13 cellular contexts compared by ENCODE assay signal in genomic region chr9:14351206-14351605, GRCh38. TPM values are rescaled to one million over a fixed set of nuclear protein-coding genes. Genes with fewer than 3 reads are reported as not detected.
DNase-seq lines count a peak whose midpoint lies in the region; ATAC-seq and TF ChIP-seq lines count a peak whose summit lies in the region.
"Had no signal": no experiment of that assay in that cellular context is flagged by ENCODE, and none has a peak within 500 bp of the region (broad histone marks: within the 10 kb centered on the region; RNA-seq: fewer than 3 reads in every experiment).

No MANE protein-coding gene starts in this region.

- no peaks in the 10 kb centered on the region for H3K36me3 Mint-ChIP-seq in WTC11
- no peaks in the 10 kb centered on the region for H3K36me3 Mint-ChIP-seq in CD4-positive, alpha-beta T cell (ENCODE audit: low read depth)
- H3K36me3 Mint-ChIP-seq: natural killer cell had no signal

- H2AFZ ChIP-seq in osteoblast (ENCODE audit: low read length), result no peak overlapping the region
- H2AFZ ChIP-seq: PC-9 had no signal

- no peaks in the 10 kb centered on the region for H3K36me3 ChIP-seq in HUES6 (ENCODE audit: control insufficient read depth, insufficient read depth, low read length)
- no peaks in the 10 kb centered on the region for H3K36me3 ChIP-seq in subcutaneous abdominal adipose tissue (ENCODE audit: control insufficient read depth in 5 of 5, insufficient read depth in 5 of 5, low read length in 5 of 5)
- H3K36me3 ChIP-seq in osteoblast (ENCODE audit: insufficient read depth, low read length), result no peaks in the 10 kb centered on the region

- H3K27me3 Mint-ChIP-seq in WTC11 (ENCODE audit: low read depth), result peaks cover 71% of the 10 kb centered on the region
- peaks cover 88% of the 10 kb centered on the region for H3K27me3 Mint-ChIP-seq in CD4-positive, alpha-beta T cell

- WGBS in right cardiac atrium, result 60% methylated on average over 5 of the region's 5 CpGs

- DNase-seq in dermis blood vessel endothelial cell (peak; percentile 44), right cardiac atrium (peak; percentile 61 to 83 (median 78)), WTC11 (ENCODE audit: low spot score) (no peak), osteoblast (ENCODE audit: insufficient read length, low spot score, missing footprints) (no peak)
- DNase-seq in CD4-positive, alpha-beta T cell, result no peak
- DNase-seq: activated CD4-positive, CD25-positive, alpha-beta regulatory T cell treated with anti-CD3 and anti-CD28 coated beads, Interleukin-2, amount 50 U/mL, for 72 hours; foreskin keratinocyte; kidney; natural killer cell; PC-9 had no signal

- H3K4me3 ChIP-seq in HUES6 (ENCODE audit: low read depth, low read length) (0 out of 2 replicates have a peak overlapping the region, but pooled peaks have one; percentile 16), right cardiac atrium (ENCODE audit: low read length) (no peak overlapping the region), subcutaneous abdominal adipose tissue (ENCODE audit: low read depth in 1 of 5, low read length in 5 of 5) (peak overlapping the region in 3 of 5 donors; percentile 0 to 83 (median 76)), osteoblast (ENCODE audit: insufficient read depth, low read length) (no peak overlapping the region)
- H3K4me3 ChIP-seq: PC-9 had no signal

- no peaks in the 10 kb centered on the region for H3K9me3 ChIP-seq in HUES6 (ENCODE audit: control insufficient read depth, insufficient read depth, low read depth, low read length)
- H3K9me3 ChIP-seq in right cardiac atrium (ENCODE audit: control insufficient read depth, low read length), result no peaks in the 10 kb centered on the region
- H3K9me3 ChIP-seq in subcutaneous abdominal adipose tissue (ENCODE audit: control insufficient read depth in 5 of 5, low read length in 5 of 5), result no peaks in the 10 kb centered on the region
- H3K9me3 ChIP-seq in osteoblast (ENCODE audit: low read depth, low read length), result no peaks in the 10 kb centered on the region
- no peaks in the 10 kb centered on the region for H3K9me3 ChIP-seq in CD4-positive, alpha-beta T cell (ENCODE audit: control insufficient read depth, low read length)

- H3K79me2 ChIP-seq in osteoblast (ENCODE audit: insufficient read depth, low read length), result no peaks in the 10 kb centered on the region

- CTCF ChIA-PET in WTC11 (lab: Charles Lee), result interaction anchor here (0.6 kb wide), 1 partner anchor 30 kb away, joined by 3 read pairs; no protein-coding TSS in a partner anchor
- CTCF ChIA-PET in CD4-positive, alpha-beta T cell (lab: Charles Lee), result no interaction called here

- H3K4me3 Mint-ChIP-seq in WTC11, result no peak overlapping the region; the same call in 1 of the 2 replicates
- no peak overlapping the region for H3K4me3 Mint-ChIP-seq in CD4-positive, alpha-beta T cell
- H3K4me3 Mint-ChIP-seq: natural killer cell had no signal

- POLR2A ChIA-PET in WTC11 (lab: Charles Lee), result no interaction called here
- POLR2A ChIA-PET in CD4-positive, alpha-beta T cell (lab: Charles Lee), result no interaction called here

- H3K27ac Mint-ChIP-seq in WTC11, result no peak overlapping the region
- H3K27ac Mint-ChIP-seq in CD4-positive, alpha-beta T cell, result no peak overlapping the region
- H3K27ac Mint-ChIP-seq: natural killer cell had no signal

- peaks cover 87% of the 10 kb centered on the region for H3K27me3 ChIP-seq in HUES6 (ENCODE audit: control insufficient read depth, insufficient read depth, low read length)
- H3K27me3 ChIP-seq in right cardiac atrium (ENCODE audit: control insufficient read depth, insufficient read depth), result no peaks in the 10 kb centered on the region
- peaks cover 0 to 2% (median 0%) of the 10 kb centered on the region in 5 donors for H3K27me3 ChIP-seq in subcutaneous abdominal adipose tissue (ENCODE audit: control insufficient read depth in 5 of 5, insufficient read depth in 4 of 5, low read length in 5 of 5)
- peaks cover 70% of the 10 kb centered on the region for H3K27me3 ChIP-seq in osteoblast (ENCODE audit: insufficient read depth, low read length)
- peaks cover 87% of the 10 kb centered on the region for H3K27me3 ChIP-seq in CD4-positive, alpha-beta T cell (ENCODE audit: control insufficient read depth, insufficient read depth, low read length)

- H3K9ac ChIP-seq in HUES6 (ENCODE audit: low read length), result no peak overlapping the region
- H3K9ac ChIP-seq in subcutaneous abdominal adipose tissue (ENCODE audit: low read length in 5 of 5), result peak overlapping the region in 2 of 5 donors; percentile 5 to 82

- intact Hi-C loops in right cardiac atrium (cut with DNase I), result loop anchor here (2.0 to 10.0 kb wide), 7 partner anchors 28 to 926 kb away; no protein-coding TSS in a partner anchor
- intact Hi-C loops in CD4-positive, alpha-beta T cell (cut with DNase I, micrococcal nuclease), result loop anchor here (5.0 to 10.0 kb wide), 3 partner anchors 996 to 1136 kb away; no protein-coding TSS in a partner anchor

- TF ChIP-seq CTCF in WTC11 (IDR thresholded peaks at IDR 0.05), result no peak
- no peak for TF ChIP-seq CTCF in osteoblast (IDR thresholded peaks at IDR 0.05; ENCODE audit: extremely low read depth, low read depth, low read length)
- TF ChIP-seq CTCF in CD4-positive, alpha-beta T cell (IDR thresholded peaks at IDR 0.05), result no peak

- peaks cover 64% of the 10 kb centered on the region for H3K4me1 Mint-ChIP-seq in WTC11
- H3K4me1 Mint-ChIP-seq in CD4-positive, alpha-beta T cell (ENCODE audit: low read depth), result no peaks in the 10 kb centered on the region

- ATAC-seq in right cardiac atrium (peak; percentile 51 to 59), WTC11 (no peak), GM18520 (IDR thresholded peaks at IDR 0.05; ENCODE audit: unreplicated experiment) (no peak)
- ATAC-seq in CD4-positive, alpha-beta T cell (ENCODE audit: poor library complexity), result no peak
- ATAC-seq: foreskin keratinocyte, natural killer cell had no signal

- no peak overlapping the region for H3K4me2 ChIP-seq in osteoblast (ENCODE audit: insufficient read depth, low read length)
- H3K4me2 ChIP-seq: PC-9 had no signal

- H3K9me3 Mint-ChIP-seq in WTC11, result no peaks in the 10 kb centered on the region
- H3K9me3 Mint-ChIP-seq in CD4-positive, alpha-beta T cell, result no peaks in the 10 kb centered on the region
- H3K9me3 Mint-ChIP-seq: natural killer cell had no signal

- H3K27ac ChIP-seq in HUES6 (ENCODE audit: low read depth, low read length) (no peak overlapping the region), right cardiac atrium (ENCODE audit: low read length) (peak overlapping the region; percentile 88), subcutaneous abdominal adipose tissue (ENCODE audit: low read depth, low read length) (peak overlapping the region; percentile 96), osteoblast (ENCODE audit: low read depth, low read length) (no peak overlapping the region)
- no peak overlapping the region for H3K27ac ChIP-seq in CD4-positive, alpha-beta T cell (ENCODE audit: low read depth, low read length)
- H3K27ac ChIP-seq: foreskin keratinocyte, PC-9 had no signal

- no peaks in the 10 kb centered on the region for H4K20me1 ChIP-seq in osteoblast (ENCODE audit: insufficient read depth, low read length)

- H3K4me1 ChIP-seq in HUES6 (ENCODE audit: control insufficient read depth, insufficient read depth, low read length) (peaks cover 44% of the 10 kb centered on the region), right cardiac atrium (ENCODE audit: control insufficient read depth, insufficient read depth, low read length) (peaks cover 9% of the 10 kb centered on the region), subcutaneous abdominal adipose tissue (ENCODE audit: control insufficient read depth in 5 of 5, insufficient read depth in 5 of 5, low read length in 5 of 5) (peaks cover 2 to 74% (median 68%) of the 10 kb centered on the region in 5 donors), osteoblast (ENCODE audit: insufficient read depth, low read length) (peaks cover 12% of the 10 kb centered on the region)
- H3K4me1 ChIP-seq: foreskin keratinocyte had no signal

TF ChIP-seq in WTC11, 78 proteins besides CTCF, POLR2A, EP300 and RAD21 (continues in another document):
- TF ChIP-seq, protein P1, sequence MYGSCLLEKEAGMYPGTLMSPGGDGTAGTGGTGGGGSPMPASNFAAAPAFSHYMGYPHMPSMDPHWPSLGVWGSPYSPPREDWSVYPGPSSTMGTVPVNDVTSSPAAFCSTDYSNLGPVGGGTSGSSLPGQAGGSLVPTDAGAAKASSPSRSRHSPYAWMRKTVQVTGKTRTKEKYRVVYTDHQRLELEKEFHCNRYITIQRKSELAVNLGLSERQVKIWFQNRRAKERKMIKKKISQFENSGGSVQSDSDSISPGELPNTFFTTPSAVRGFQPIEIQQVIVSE (CRISPR knock-in tag; IDR thresholded peaks at IDR 0.05; ENCODE audit: borderline replicate concordance), result no peak
- TF ChIP-seq ZNF396 (CRISPR knock-in tag; IDR thresholded peaks at IDR 0.05; ENCODE audit: borderline replicate concordance), result no peak
- TF ChIP-seq ZNF317 (CRISPR knock-in tag; IDR thresholded peaks at IDR 0.05; ENCODE audit: borderline replicate concordance, low read depth), result no peak
- TF ChIP-seq SMAD4 (CRISPR knock-in tag; IDR thresholded peaks at IDR 0.05), result no peak
- no peak for TF ChIP-seq ETV6 (CRISPR knock-in tag; IDR thresholded peaks at IDR 0.05)
- TF ChIP-seq NFATC4 (CRISPR knock-in tag; IDR thresholded peaks at IDR 0.05), result no peak
- TF ChIP-seq OVOL2 (CRISPR knock-in tag; IDR thresholded peaks at IDR 0.05; ENCODE audit: borderline replicate concordance), result no peak
- TF ChIP-seq MAX (CRISPR knock-in tag; IDR thresholded peaks at IDR 0.05), result no peak
- TF ChIP-seq ELF4 (CRISPR knock-in tag; IDR thresholded peaks at IDR 0.05; ENCODE audit: low read depth), result no peak
- no peak for TF ChIP-seq RELA (CRISPR knock-in tag; IDR thresholded peaks at IDR 0.05; ENCODE audit: borderline replicate concordance)

RNA-seq across cellular contexts. Expression of gene NFIB, which starts 37.3 kb away (rescaled TPM):
- total RNA-seq in dermis blood vessel endothelial cell (153 and 193 TPM in 2 replicates), right cardiac atrium (100 to 1,000 TPM; 125 to 143 (median 134) TPM), WTC11 (2021) (7.1 to 12.5 TPM (median 7.4 TPM) in 3 replicates), osteoblast (21.0 and 26.2 TPM in 2 replicates)
- 22.5 TPM for polyA plus RNA-seq in right cardiac atrium
- not detected for total RNA-seq in CD4-positive, alpha-beta T cell

Comparison
In these comparisons a context has a peak if more than half of its experiments do, and no peak if none do; other contexts are left out.
1. H3K27ac ChIP-seq: peak in right cardiac atrium (single experiment) and subcutaneous abdominal adipose tissue (single experiment); none in HUES6 (single experiment), osteoblast (single experiment) and CD4-positive, alpha-beta T cell (single experiment).
2. H3K4me3 ChIP-seq: peak in HUES6 (single experiment) and subcutaneous abdominal adipose tissue (3 of 5); none in right cardiac atrium (single experiment) and osteoblast (single experiment).
3. DNase-seq: peak in dermis blood vessel endothelial cell (single experiment) and right cardiac atrium (3 of 3); none in WTC11 (single experiment), osteoblast (single experiment) and CD4-positive, alpha-beta T cell (0 of 10).
4. ATAC-seq: peak in right cardiac atrium (2 of 2); none in WTC11 (single experiment), GM18520 (single experiment) and CD4-positive, alpha-beta T cell (single experiment).